ENCODE assay signal across 7 cellular contexts in genomic region chr10:79836891-79837290, GRCh38. TPM values are rescaled to one million over a fixed set of nuclear protein-coding genes. Genes with fewer than 3 reads are reported as not detected.
"Had no signal": no experiment of that assay in that cellular context is flagged by ENCODE, and none has a peak within 500 bp of the region (broad histone marks: within the 10 kb centered on the region; RNA-seq: fewer than 3 reads in every experiment).

No MANE protein-coding gene starts in this region.

RNA-seq across cellular contexts. Expression of gene NUTM2E, which starts 10.4 kb away (rescaled TPM):
- total RNA-seq: natural killer cell treated with Interleukin-12 subunit alpha and Interleukin-12 subunit beta and Interleukin-15 and Interleukin-18, amount 100 ng/mL, for 72 hours; right atrium auricular region; sciatic nerve; smooth muscle cell; suprapubic skin; thoracic aorta; vagina had no signal
- polyA plus RNA-seq: smooth muscle cell had no signal
